8 cellular contexts compared by ENCODE assay signal in genomic region chr7:44477063-44477830, GRCh38. TPM values are rescaled to one million over a fixed set of nuclear protein-coding genes. Genes with fewer than 3 reads are reported as not detected.
DNase-seq lines count a peak whose midpoint lies in the region; ATAC-seq, FAIRE-seq and TF ChIP-seq lines count a peak whose summit lies in the region.

No MANE protein-coding gene starts in this region.

- no peaks in the 10 kb centered on the region for H3K9me3 ChIP-seq in left ventricle myocardium inferior (replicated peaks)

- intact Hi-C loops in left ventricle myocardium inferior (cut with micrococcal nuclease), result loop anchor here (10.0 kb wide), 2 partner anchors 82 to 232 kb away; no protein-coding TSS in a partner anchor

- peaks cover 76% of the 10 kb centered on the region for H3K4me1 ChIP-seq in left ventricle myocardium inferior

- peak; percentile 82 for DNase-seq in G401 (ENCODE audit: low spot score)
- DNase-seq in H54 (ENCODE audit: insufficient read length, low spot score), result peak; percentile 82
- peak; percentile 93 for DNase-seq in NAMALWA (ENCODE audit: low spot score)
- peak; percentile 11 to 60 (median 49) for DNase-seq in T-helper 1 cell
- peak; percentile 89 for DNase-seq in amniotic epithelial cell (ENCODE audit: low read depth)
- peak; percentile 43 for DNase-seq in left ventricle myocardium inferior
- DNase-seq in retina, result peak; percentile 75

- no peak overlapping the region for H3K4me3 ChIP-seq in left ventricle myocardium inferior

- peak overlapping the region; percentile 74 for H3K27ac ChIP-seq in left ventricle myocardium inferior (replicated peaks)

- H3K27me3 ChIP-seq in left ventricle myocardium inferior (ENCODE audit: low read depth), result no peaks in the 10 kb centered on the region

- peak; percentile 93 for TF ChIP-seq CTCF in left ventricle myocardium inferior (IDR thresholded peaks at IDR 0.05; ENCODE audit: borderline replicate concordance)

- no peak for TF ChIP-seq POLR2A in H54 (IDR thresholded peaks at IDR 0.05; ENCODE audit: low read depth, low read length)

- H3K36me3 ChIP-seq in left ventricle myocardium inferior, result peaks cover 65% of the 10 kb centered on the region

- ATAC-seq in GM21381 (IDR thresholded peaks at IDR 0.05; ENCODE audit: unreplicated experiment), result no peak

- FAIRE-seq in H54 (lab: Jason Lieb, UNC), result peak; percentile 97

- in situ Hi-C loops in G401 (cut with HindIII; ENCODE audit: low sequenced_read_pairs), result no loop called here

RNA-seq across cellular contexts. Expression of gene NUDCD3, which starts 13.2 kb away (rescaled TPM):
- total RNA-seq in G401 (2014; rRNA removed; shearing (Covaris generic)), result 9.0 and 17.3 TPM in 2 replicates
- 107 TPM for total RNA-seq in left ventricle myocardium inferior

Comparison
In these comparisons a context has a peak if more than half of its experiments do, and no peak if none do; other contexts are left out.
1. DNase-seq: peak in every context shown above with its lines; median percentile 93 in NAMALWA; 89 in amniotic epithelial cell; 82 in G401; 82 in H54; 75 in retina; 49 in T-helper 1 cell; 43 in left ventricle myocardium inferior.